In genomic region chr18:32907215-32907590, GRCh38 we compare ENCODE assay signal across 17 cellular contexts.
"Had no signal": no experiment of that assay in that cellular context is flagged by ENCODE, and none has a peak within 500 bp of the region (broad histone marks: within the 10 kb centered on the region; RNA-seq: fewer than 3 reads in every experiment).

No MANE protein-coding gene starts in this region.

- H3K9me3 Mint-ChIP-seq: mesothelial cell of epicardium had no signal

- DNase-seq: effector memory CD4-positive, alpha-beta T cell; esophagus squamous epithelium; head of caudate nucleus; kidney; left colon; left ventricle myocardium superior; posterior cingulate gyrus; right cardiac atrium; small intestine; stimulated activated CD4-positive, alpha-beta T cell treated with anti-CD3 and anti-CD28 coated beads, Interleukin-12 subunit alpha, Interleukin-12 subunit beta, amount 100 ng/mL, for 4 hours; stimulated activated naive CD8-positive, alpha-beta T cell treated with anti-CD3 and anti-CD28 coated beads, Interleukin-15, Interleukin-2, amounts not matched to agents 100 U/mL and 50 U/mL, for 24 hours had no signal

- H2AFZ ChIP-seq: hepatocyte had no signal

- H3K4me3 Mint-ChIP-seq: central memory CD8-positive, alpha-beta T cell; mesothelial cell of epicardium; natural killer cell treated with Interleukin-12 subunit alpha and Interleukin-12 subunit beta and Interleukin-15 and Interleukin-18, amount 100 ng/mL, for 72 hours had no signal

- H3K27ac ChIP-seq: esophagus squamous epithelium, hepatocyte, tibial nerve had no signal

- H3K4me2 ChIP-seq: hepatocyte had no signal

- H3K27me3 ChIP-seq: esophagus squamous epithelium, hepatocyte, tibial nerve had no signal

- H3K4me3 ChIP-seq: hepatocyte, lung, tibial nerve had no signal

- H3K27ac Mint-ChIP-seq: mesothelial cell of epicardium; natural killer cell treated with Interleukin-12 subunit alpha and Interleukin-12 subunit beta and Interleukin-15 and Interleukin-18, amount 100 ng/mL, for 72 hours had no signal

- H3K9me3 ChIP-seq: esophagus squamous epithelium, tibial nerve had no signal

- H3K4me1 ChIP-seq: esophagus squamous epithelium, tibial nerve had no signal

- H3K79me2 ChIP-seq: hepatocyte had no signal

- H3K36me3 ChIP-seq: esophagus squamous epithelium, tibial nerve had no signal

- H3K4me1 Mint-ChIP-seq: central memory CD8-positive, alpha-beta T cell; mesothelial cell of epicardium had no signal

- H3K27me3 Mint-ChIP-seq: central memory CD8-positive, alpha-beta T cell; natural killer cell treated with Interleukin-12 subunit alpha and Interleukin-12 subunit beta and Interleukin-15 and Interleukin-18, amount 100 ng/mL, for 72 hours had no signal

- H3K36me3 Mint-ChIP-seq: mesothelial cell of epicardium; natural killer cell treated with Interleukin-12 subunit alpha and Interleukin-12 subunit beta and Interleukin-15 and Interleukin-18, amount 100 ng/mL, for 72 hours had no signal

- ATAC-seq: left colon; left ventricle myocardium superior; natural killer cell treated with Interleukin-12 subunit alpha and Interleukin-12 subunit beta and Interleukin-15 and Interleukin-18, amount 100 ng/mL, for 72 hours; right cardiac atrium; stimulated activated naive CD8-positive, alpha-beta T cell treated with anti-CD3 and anti-CD28 coated beads, Interleukin-15, Interleukin-2, amounts not matched to agents 100 U/mL and 50 U/mL, for 24 hours had no signal
